In the genomic region with DNA sequence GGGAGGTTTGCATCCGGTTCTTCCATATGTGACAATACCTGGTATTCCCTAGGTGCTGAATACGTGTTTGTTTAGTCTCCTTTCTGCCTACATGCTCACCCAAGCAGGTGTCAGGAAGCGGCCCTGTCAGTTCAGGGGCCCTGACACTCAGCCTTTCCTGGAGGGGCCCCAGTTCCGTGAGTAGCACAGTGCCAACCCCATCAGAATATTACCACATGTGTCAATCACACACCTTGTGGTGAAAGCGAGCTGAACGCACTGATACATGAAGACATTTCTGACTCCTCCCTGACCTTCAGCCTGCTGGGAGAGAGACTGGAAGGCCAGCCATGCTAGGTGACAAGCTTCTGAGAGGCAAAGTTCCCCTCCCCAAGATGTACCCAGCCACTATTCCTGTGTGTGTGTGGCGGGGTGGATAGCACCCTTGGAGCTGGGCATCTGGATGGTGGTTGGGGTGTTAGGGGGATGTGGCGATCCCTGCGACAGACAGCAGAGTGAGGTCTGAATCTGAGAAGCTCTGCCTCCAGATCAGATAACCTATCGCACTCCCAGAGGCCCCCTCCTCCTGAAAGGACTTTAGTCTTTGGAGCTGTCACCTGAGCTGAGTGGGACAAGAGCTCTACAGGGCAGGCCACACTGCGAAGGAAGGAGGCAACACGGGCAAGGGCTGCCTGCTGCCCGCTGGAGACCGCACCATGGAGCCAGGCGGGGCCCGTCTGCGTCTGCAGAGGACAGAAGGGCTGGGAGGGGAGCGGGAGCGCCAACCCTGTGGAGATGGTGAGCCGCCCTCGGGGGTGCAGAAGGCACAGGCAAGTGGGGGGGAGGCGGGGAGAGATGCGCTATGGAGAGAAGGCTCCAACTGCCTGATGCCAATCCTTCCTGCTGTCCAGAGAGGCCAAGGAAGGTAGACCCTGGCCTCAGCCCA, we compare ENCODE assay signal across 8 cellular contexts. TPM values are rescaled to one million over a fixed set of nuclear protein-coding genes. Genes with fewer than 3 reads are reported as not detected.
DNase-seq lines count a peak whose midpoint lies in the region; ATAC-seq and TF ChIP-seq lines count a peak whose summit lies in the region.

SOAT2 (plus strand) TSS at position 604 of the 925 bp plus-strand sequence; CDS start at position 696, 92 bp downstream.

- H3K27ac Mint-ChIP-seq in activated naive CD4-positive, alpha-beta T cell treated with anti-CD3 and anti-CD28 coated beads, Interleukin-2, amount 50 U/mL, for 72 hours: peak within 1 kb of the TSS; percentile 4 to 16

- TF ChIP-seq CTCF in transverse colon (IDR thresholded peaks at IDR 0.05): no peak

- no peaks in the 10 kb centered on the region for H3K36me3 ChIP-seq in transverse colon

- no peaks in the 10 kb centered on the region for H3K9me3 Mint-ChIP-seq in activated naive CD4-positive, alpha-beta T cell treated with anti-CD3 and anti-CD28 coated beads, Interleukin-2, amount 50 U/mL, for 72 hours

- H3K4me3 ChIP-seq in transverse colon: no peak within 1 kb of the TSS

- TF ChIP-seq POLR2A in GM18505 (IDR thresholded peaks at IDR 0.05; ENCODE audit: borderline replicate concordance, extremely low read depth, insufficient read depth, insufficient read length) (no peak), transverse colon (IDR thresholded peaks at IDR 0.05) (no peak)

- peaks cover 9 to 20% (median 10%) of the 10 kb centered on the region in 4 donors for H3K4me1 ChIP-seq in transverse colon

- WGBS in transverse colon (ENCODE audit: low coverage in 1 of 2), 2 donors: 84 to 100% methylated on average over 1 to 23 of the region's 23 CpGs

- peak within 1 kb of the TSS in 2 of 4 donors; percentile 12 to 20 for H3K27ac ChIP-seq in transverse colon

- no peaks in the 10 kb centered on the region for H3K9me3 ChIP-seq in transverse colon

- intact Hi-C loops in transverse colon (cut with DNase I; ENCODE audit: low total_unique reads): no loop called here

- DNase-seq in NCI-H146 (lab: John Stamatoyannopoulos, UW) (peak; percentile 37), ureter (ENCODE audit: low spot score) (no peak), transverse colon (no peak)
- DNase-seq in activated naive CD4-positive, alpha-beta T cell treated with anti-CD3 and anti-CD28 coated beads, Interleukin-2, amount 50 U/mL, for 72 hours (ENCODE audit: low spot score in 2 of 2): no peak
- DNase-seq in stimulated activated CD4-positive, alpha-beta T cell treated with anti-CD3 and anti-CD28 coated beads, Interleukin-2, amount 100 ng/mL, for 24 hours: peak; percentile 39 to 42

- TF ChIP-seq EP300 in transverse colon (IDR thresholded peaks at IDR 0.05; ENCODE audit: low read depth): no peak

- H3K36me3 Mint-ChIP-seq in activated naive CD4-positive, alpha-beta T cell treated with anti-CD3 and anti-CD28 coated beads, Interleukin-2, amount 50 U/mL, for 72 hours: no peaks in the 10 kb centered on the region

- peak; percentile 48 for ATAC-seq in GM19467 (IDR thresholded peaks at IDR 0.05; ENCODE audit: unreplicated experiment)
- peak; percentile 55 to 68 for ATAC-seq in activated naive CD4-positive, alpha-beta T cell treated with anti-CD3 and anti-CD28 coated beads, Interleukin-2, amount 50 U/mL, for 72 hours
- no peak for ATAC-seq in GM18505 (IDR thresholded peaks at IDR 0.05; ENCODE audit: unreplicated experiment)
- ATAC-seq in GM18870 (IDR thresholded peaks at IDR 0.05; ENCODE audit: unreplicated experiment): no peak

- H3K27me3 ChIP-seq in transverse colon: peaks cover 3% of the 10 kb centered on the region

- in situ Hi-C loops in transverse colon (cut with MboI; ENCODE audit: low pct_ligation_motif_present in 1 of 4, low pct_unique_long_range_greater_than_20kb in 1 of 4, low sequenced_read_pairs in 3 of 4): no loop called here

RNA-seq across cellular contexts. Expression of gene SOAT2, which starts in this region (rescaled TPM):
- total RNA-seq in activated naive CD4-positive, alpha-beta T cell treated with anti-CD3 and anti-CD28 coated beads, Interleukin-2, amount 50 U/mL, for 72 hours: under 1 TPM; 0.35 to 0.59 TPM
- 0.18 TPM for total RNA-seq in ureter
- under 1 TPM in 1 of 4 donors, not detected in 3; 0.41 TPM for total RNA-seq in transverse colon

Comparison
In these comparisons a context has a peak if more than half of its experiments do, and no peak if none do; other contexts are left out.
1. Peak in ATAC-seq in activated naive CD4-positive, alpha-beta T cell treated with anti-CD3 and anti-CD28 coated beads, Interleukin-2, amount 50 U/mL, for 72 hours; RNA of the gene not detected or under 1 TPM.
2. DNase-seq: peak in NCI-H146 (single experiment) and stimulated activated CD4-positive, alpha-beta T cell treated with anti-CD3 and anti-CD28 coated beads, Interleukin-2, amount 100 ng/mL, for 24 hours (2 of 2); none in activated naive CD4-positive, alpha-beta T cell treated with anti-CD3 and anti-CD28 coated beads, Interleukin-2, amount 50 U/mL, for 72 hours (0 of 2), ureter (single experiment) and transverse colon (single experiment).